8 cellular contexts compared by ENCODE assay signal in the genomic region with DNA sequence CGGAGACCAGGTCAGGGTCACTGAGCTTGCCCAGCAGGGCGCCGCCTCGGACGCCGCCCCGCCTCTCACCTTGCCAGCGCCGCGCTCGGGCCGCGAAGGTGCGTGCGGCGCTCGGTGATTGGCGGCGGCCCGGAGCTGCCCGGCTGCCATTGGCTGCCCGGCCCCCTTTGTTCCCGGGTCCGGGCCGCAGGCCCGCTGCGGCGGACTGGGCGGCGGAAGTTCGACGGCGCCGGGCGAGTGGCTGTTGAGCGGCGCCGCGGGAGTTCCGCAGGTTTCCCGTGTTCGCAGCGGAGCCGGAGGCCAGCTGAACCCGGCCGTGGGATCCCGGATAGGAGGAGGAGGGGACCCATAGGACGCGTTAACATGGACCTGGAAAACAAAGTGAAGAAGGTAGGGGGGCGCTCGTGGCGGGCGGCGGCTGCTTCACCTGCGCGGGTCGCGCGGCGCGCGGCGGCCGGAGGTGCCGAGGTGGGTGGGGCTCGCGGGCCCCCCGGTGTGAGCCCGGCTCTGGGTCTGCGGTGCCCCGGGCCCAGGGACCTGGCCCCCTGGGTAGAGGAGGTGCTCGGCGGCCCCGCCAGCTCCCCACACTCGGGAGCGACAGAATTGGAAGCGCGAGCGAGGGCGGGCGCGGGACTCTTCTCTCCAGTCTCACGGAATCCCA. TPM values are rescaled to one million over a fixed set of nuclear protein-coding genes. Genes with fewer than 3 reads are reported as not detected.
DNase-seq lines count a peak whose midpoint lies in the region; ATAC-seq, FAIRE-seq and TF ChIP-seq lines count a peak whose summit lies in the region.

A gene with protein sequence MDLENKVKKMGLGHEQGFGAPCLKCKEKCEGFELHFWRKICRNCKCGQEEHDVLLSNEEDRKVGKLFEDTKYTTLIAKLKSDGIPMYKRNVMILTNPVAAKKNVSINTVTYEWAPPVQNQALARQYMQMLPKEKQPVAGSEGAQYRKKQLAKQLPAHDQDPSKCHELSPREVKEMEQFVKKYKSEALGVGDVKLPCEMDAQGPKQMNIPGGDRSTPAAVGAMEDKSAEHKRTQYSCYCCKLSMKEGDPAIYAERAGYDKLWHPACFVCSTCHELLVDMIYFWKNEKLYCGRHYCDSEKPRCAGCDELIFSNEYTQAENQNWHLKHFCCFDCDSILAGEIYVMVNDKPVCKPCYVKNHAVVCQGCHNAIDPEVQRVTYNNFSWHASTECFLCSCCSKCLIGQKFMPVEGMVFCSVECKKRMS (plus strand): TSS at position 195 of the 661 bp plus-strand sequence. CDS start 169 bp downstream, at position 364.

- H3K27ac ChIP-seq in 22Rv1 (peak within 1 kb of the TSS; percentile 89), endothelial cell of umbilical vein (ENCODE audit: insufficient read depth, low read depth, low read length) (peak within 1 kb of the TSS; percentile 89)

- peak; percentile 35 for FAIRE-seq in endothelial cell of umbilical vein (lab: Jason Lieb, UNC)

- peak within 1 kb of the TSS; percentile 94 for H3K4me2 ChIP-seq in endothelial cell of umbilical vein (ENCODE audit: insufficient read depth, low read length)

- no peaks in the 10 kb centered on the region for H3K27me3 Mint-ChIP-seq in naive B cell
- no peaks in the 10 kb centered on the region for H3K27me3 Mint-ChIP-seq in stimulated activated naive CD8-positive, alpha-beta T cell treated with anti-CD3 and anti-CD28 coated beads, Interleukin-15, Interleukin-2, amounts not matched to agents 100 ng/mL and 50 ng/mL, for 24 hours

- no peaks in the 10 kb centered on the region for H3K9me1 ChIP-seq in endothelial cell of umbilical vein (replicated peaks; ENCODE audit: control insufficient read depth, extremely low read depth, insufficient read depth, low read length)

- no peaks in the 10 kb centered on the region for H3K36me3 ChIP-seq in endothelial cell of umbilical vein (ENCODE audit: control insufficient read depth in 2 of 2, extremely low read depth in 1 of 2, insufficient read depth in 2 of 2, low read length in 2 of 2)

- ATAC-seq in HG03060 (IDR thresholded peaks at IDR 0.05; ENCODE audit: low read depth, unreplicated experiment) (peak; percentile 32), naive B cell (ENCODE audit: low read depth in 2 of 2) (peak; percentile 71 to 77)

- H3K4me1 Mint-ChIP-seq in naive B cell: peaks cover 30 to 48% (median 44%) of the 10 kb centered on the region in 3 donors
- H3K4me1 Mint-ChIP-seq in stimulated activated naive CD8-positive, alpha-beta T cell treated with anti-CD3 and anti-CD28 coated beads, Interleukin-15, Interleukin-2, amounts not matched to agents 100 ng/mL and 50 ng/mL, for 24 hours (ENCODE audit: low read depth): peaks cover 45% of the 10 kb centered on the region

- no peaks in the 10 kb centered on the region for H3K36me3 Mint-ChIP-seq in naive B cell
- peaks cover 17% of the 10 kb centered on the region for H3K36me3 Mint-ChIP-seq in stimulated activated naive CD8-positive, alpha-beta T cell treated with anti-CD3 and anti-CD28 coated beads, Interleukin-15, Interleukin-2, amounts not matched to agents 100 ng/mL and 50 ng/mL, for 24 hours (ENCODE audit: low read depth)

- peak within 1 kb of the TSS; percentile 98 for H3K9ac ChIP-seq in endothelial cell of umbilical vein (replicated peaks; ENCODE audit: extremely low read depth, insufficient read depth, low read length)

- H4K20me1 ChIP-seq in endothelial cell of umbilical vein (replicated peaks; ENCODE audit: control insufficient read depth, extremely low read depth, insufficient read depth, low read length): no peaks in the 10 kb centered on the region

- intact Hi-C loops in endothelial cell of umbilical vein (cut with micrococcal nuclease): loop anchor here (1.0 to 10.0 kb wide), 4 partner anchors 8 to 464 kb away; a partner anchor contains a TSS

- CTCF ChIA-PET in endothelial cell of umbilical vein (lab: Charles Lee): interaction anchor here (0.9 to 6.3 kb wide), 9 partner anchors 8 to 76 kb away, joined by 3 to 55 read pairs (median 6); no protein-coding TSS in a partner anchor

- TF ChIP-seq CTCF in 22Rv1 (IDR thresholded peaks at IDR 0.05): peak; percentile 23
- TF ChIP-seq CTCF in endothelial cell of umbilical vein (IDR thresholded peaks at IDR 0.05; ENCODE audit: extremely low read depth in 1 of 2, insufficient read depth in 1 of 2, low read depth in 1 of 2, low read length in 2 of 2): no peak

- no peaks in the 10 kb centered on the region for H3K27me3 ChIP-seq in endothelial cell of umbilical vein (ENCODE audit: control insufficient read depth in 2 of 2, insufficient read depth in 2 of 2, low read length in 2 of 2)

- H2AFZ ChIP-seq in endothelial cell of umbilical vein (ENCODE audit: low read depth, low read length): peak within 1 kb of the TSS; percentile 70

- no TSS peak for BruUV-seq in endothelial cell of umbilical vein (replicated peaks; lab: Mats Ljungman, UMichigan)

- DNase-seq in NCI-H69 (lab: John Stamatoyannopoulos, UW): peak; percentile 93
- DNase-seq in activated CD8-positive, alpha-beta memory T cell treated with anti-CD3 and anti-CD28 coated beads for 48 hours (ENCODE audit: low read depth in 2 of 3, low spot score in 2 of 3): peak; percentile 27 to 56 (median 45)
- DNase-seq in endothelial cell of umbilical vein (ENCODE audit: low read depth, low spot score): peak; percentile 68
- peak; percentile 70 for DNase-seq in naive B cell

- TF ChIP-seq POLR2A in GM18526 (IDR thresholded peaks at IDR 0.05; ENCODE audit: extremely low read depth, insufficient read length) (peak; percentile 61), endothelial cell of umbilical vein (IDR thresholded peaks at IDR 0.05; ENCODE audit: low read depth, low read length) (peak; percentile 58)

- H3K9me3 Mint-ChIP-seq in naive B cell: no peaks in the 10 kb centered on the region
- no peaks in the 10 kb centered on the region for H3K9me3 Mint-ChIP-seq in stimulated activated naive CD8-positive, alpha-beta T cell treated with anti-CD3 and anti-CD28 coated beads, Interleukin-15, Interleukin-2, amounts not matched to agents 100 ng/mL and 50 ng/mL, for 24 hours

- POLR2A ChIA-PET in endothelial cell of umbilical vein (lab: Charles Lee): interaction anchor here (0.9 kb wide), 2 partner anchors 9 to 11 kb away, joined by 3 to 4 read pairs; no protein-coding TSS in a partner anchor

- peaks cover 35% of the 10 kb centered on the region for H3K4me1 ChIP-seq in endothelial cell of umbilical vein (ENCODE audit: control insufficient read depth, extremely low read depth, insufficient read depth, low read length)

- H3K79me2 ChIP-seq in endothelial cell of umbilical vein (ENCODE audit: control insufficient read depth, insufficient read depth, low read length): peaks cover 47% of the 10 kb centered on the region

- H3K27ac Mint-ChIP-seq in naive B cell: peak within 1 kb of the TSS; percentile 79 to 97 (median 95)
- peak within 1 kb of the TSS; percentile 97 for H3K27ac Mint-ChIP-seq in stimulated activated naive CD8-positive, alpha-beta T cell treated with anti-CD3 and anti-CD28 coated beads, Interleukin-15, Interleukin-2, amounts not matched to agents 100 ng/mL and 50 ng/mL, for 24 hours

- peak within 1 kb of the TSS; percentile 79 to 89 (median 84) for H3K4me3 ChIP-seq in endothelial cell of umbilical vein (replicated peaks in 1 of 3; ENCODE audit: insufficient read depth in 1 of 3, low read depth in 1 of 3, low read length in 3 of 3)

- H3K9me3 ChIP-seq in endothelial cell of umbilical vein (replicated peaks; ENCODE audit: control insufficient read depth, insufficient read depth, low read length): no peaks in the 10 kb centered on the region

- dilution Hi-C loops in endothelial cell of umbilical vein (cut with MboI; ENCODE audit: extremely low pct_ligation_motif_present, low sequenced_read_pairs): no loop called here

- H3K4me3 Mint-ChIP-seq in naive B cell: peak within 1 kb of the TSS; percentile 92 to 99 (median 98)
- H3K4me3 Mint-ChIP-seq in stimulated activated naive CD8-positive, alpha-beta T cell treated with anti-CD3 and anti-CD28 coated beads, Interleukin-15, Interleukin-2, amounts not matched to agents 100 ng/mL and 50 ng/mL, for 24 hours: peak within 1 kb of the TSS; percentile 98

TF ChIP-seq in endothelial cell of umbilical vein, 7 proteins besides CTCF, POLR2A, EP300 and RAD21:
- TF ChIP-seq POLR2AphosphoS5 (IDR thresholded peaks at IDR 0.05; ENCODE audit: insufficient read depth, low read depth, low read length) (peak; percentile 72), FOS (IDR thresholded peaks at IDR 0.05; ENCODE audit: borderline replicate concordance, insufficient read depth, low read length) (no peak)
TF ChIP-seq in endothelial cell of umbilical vein: peak in this region for 1.

RNA-seq across cellular contexts. Expression of the gene that starts here (rescaled TPM):
- total RNA-seq in endothelial cell of umbilical vein: 50.5 and 64.8 TPM in 2 replicates
- polyA plus RNA-seq in endothelial cell of umbilical vein (31.3 and 35.3 TPM in 2 replicates), naive B cell (ENCODE audit: low read depth in 6 of 6) (100 to 1,000 TPM in 5 of 6 donors, 10 to 100 TPM in 1; 98.1 to 195 (median 133) TPM)
- 31.6 and 33.6 TPM in 2 replicates for polyA plus RNA-seq in endothelial cell of umbilical vein (2011; cell fraction: cytosol; rRNA removed)
- 116 and 122 TPM in 2 replicates for polyA plus RNA-seq in endothelial cell of umbilical vein (2011; cell fraction: nucleus; rRNA removed)
- 28.0 and 38.8 TPM in 2 replicates for polyA plus RNA-seq in endothelial cell of umbilical vein (2012)
- 44.3 and 48.7 TPM in 2 replicates for polyA minus RNA-seq in endothelial cell of umbilical vein
- 39.0 TPM for polyA minus RNA-seq in endothelial cell of umbilical vein (2011; cell fraction: cytosol; rRNA and poly(A)+ RNA removed)
- 72.9 and 85.3 TPM in 2 replicates for polyA minus RNA-seq in endothelial cell of umbilical vein (2011; cell fraction: nucleus; rRNA and poly(A)+ RNA removed)

Comparison
In these comparisons a context has a peak if more than half of its experiments do, and no peak if none do; other contexts are left out.
1. Peak in every context shown above with its lines: DNase-seq, ATAC-seq, H3K4me3 ChIP-seq and H3K27ac ChIP-seq.